Comparison of ENCODE assay signal across 19 cellular contexts in genomic region chr17:77242118-77242800, GRCh38.
DNase-seq lines count a peak whose midpoint lies in the region; ATAC-seq, FAIRE-seq and TF ChIP-seq lines count a peak whose summit lies in the region.
"Had no signal": no experiment of that assay in that cellular context is flagged by ENCODE, and none has a peak within 500 bp of the region (broad histone marks: within the 10 kb centered on the region; RNA-seq: fewer than 3 reads in every experiment).

No MANE protein-coding gene starts in this region.

- H3K4me2 ChIP-seq in K562 (ENCODE audit: insufficient read depth, low read length), result no peak overlapping the region

- TF ChIP-seq POLR2A in K562 (conservative IDR thresholded peaks at IDR 0.05), result no peak
- TF ChIP-seq POLR2A in esophagus squamous epithelium (IDR thresholded peaks at IDR 0.05), result no peak

- peaks cover 17% of the 10 kb centered on the region for H3K4me1 Mint-ChIP-seq in activated T-cell treated with anti-CD3 and anti-CD28 coated beads, Interleukin-2, amount 50 U/mL, for 72 hours (ENCODE audit: low read depth)

- no peak for FAIRE-seq in K562 (lab: Jason Lieb, UNC)
- FAIRE-seq: urothelium cell line had no signal

- H3K9me3 ChIP-seq in K562 (replicated peaks; ENCODE audit: control insufficient read depth, insufficient read depth, low read depth, low read length) (no peaks in the 10 kb centered on the region; the same call in 1 of the 2 replicates), esophagus squamous epithelium (no peaks in the 10 kb centered on the region)
- H3K9me3 ChIP-seq: left lung, SJCRH30, spleen had no signal

- no peak overlapping the region; a peak in 1 of 4 replicates for H3K9ac ChIP-seq in K562 (ENCODE audit: insufficient read depth in 1 of 2, low read depth in 2 of 2, low read length in 2 of 2)

- H3K27me3 ChIP-seq in K562 (ENCODE audit: control insufficient read depth in 2 of 2, insufficient read depth in 2 of 2, low read length in 2 of 2) (no peaks in the 10 kb centered on the region; a peak in 2 of 5 replicates), esophagus squamous epithelium (no peaks in the 10 kb centered on the region)
- H3K27me3 ChIP-seq: SJCRH30 had no signal

- WGBS in K562 (ENCODE audit: insufficient coverage, low coverage, missing lambda C conversion rate), result 33% methylated on average over 19 of the region's 22 CpGs
- WGBS in esophagus squamous epithelium, 2 donors, result 57 to 62% methylated on average over 18 to 19 of the region's 22 CpGs

- no peak for DNase-seq in activated T-cell treated with anti-CD3 and anti-CD28 coated beads, Interleukin-2, amount 50 U/mL, for 72 hours
- no peak for DNase-seq in activated T-cell treated with anti-CD3 and anti-CD28 coated beads, Interleukin-2, amount 50 U/mL, for 48 hours
- peak; percentile 35 for DNase-seq in NCI-H1417 treated with DMSO at 0.1 percent for 48 hours (lab: John Stamatoyannopoulos, UW)
- DNase-seq in K562 (ENCODE audit: extremely low read depth in 1 of 4, low spot score in 3 of 4), result no peak
- peak; percentile 24 for DNase-seq in superior temporal gyrus (ENCODE audit: extremely low spot score)
- DNase-seq in KBM-7, result no peak
- no peak for DNase-seq in esophagus squamous epithelium (lab: John Stamatoyannopoulos, UW)
- DNase-seq in anterior cingulate cortex (lab: John Stamatoyannopoulos, UW), result no peak
- DNase-seq: activated T-cell treated with anti-CD3 and anti-CD28 coated beads, Interleukin-2, amount 50 U/mL, for 1 hour; central memory CD4-positive, alpha-beta T cell; COR-L47; effector memory CD8-positive, alpha-beta T cell; Kasumi-1; NCI-H2029; SJCRH30; spleen; stimulated activated naive CD4-positive, alpha-beta T cell had no signal

- TF ChIP-seq RAD21 in K562 (CRISPR knock-in tag; conservative IDR thresholded peaks at IDR 0.05 in 1 of 2, IDR thresholded peaks at IDR 0.05 in 1 of 2), result no peak

- H3K4me3 ChIP-seq in K562, result no peak overlapping the region
- H3K4me3 ChIP-seq in esophagus squamous epithelium, result no peak overlapping the region
- H3K4me3 ChIP-seq: left lung, SJCRH30, spleen had no signal

- peak overlapping the region; percentile 25 for H2AFZ ChIP-seq in K562 (ENCODE audit: low read depth, low read length)

- H3K9me3 Mint-ChIP-seq in activated T-cell treated with anti-CD3 and anti-CD28 coated beads, Interleukin-2, amount 50 U/mL, for 72 hours, result peaks cover 0 to under 1% of the 10 kb centered on the region in 2 donors
- H3K9me3 Mint-ChIP-seq: effector memory CD8-positive, alpha-beta T cell had no signal

- H3K27ac ChIP-seq in K562 (ENCODE audit: extremely low read depth, low read depth, low read length), result no peak overlapping the region
- H3K27ac ChIP-seq in esophagus squamous epithelium, result no peak overlapping the region
- H3K27ac ChIP-seq: left lung, SJCRH30, spleen had no signal

- H3K36me3 ChIP-seq in K562 (ENCODE audit: control insufficient read depth, insufficient read depth, low read length) (no peaks in the 10 kb centered on the region), esophagus squamous epithelium (no peaks in the 10 kb centered on the region)
- H3K36me3 ChIP-seq: left lung, SJCRH30, spleen had no signal

- no peak for TF ChIP-seq EP300 in K562 (IDR thresholded peaks at IDR 0.05; ENCODE audit: low read length)

- POLR2A ChIA-PET in K562 (lab: Yijun Ruan, JAX), result no interaction called here

- no peaks in the 10 kb centered on the region for H4K20me1 ChIP-seq in K562 (replicated peaks; ENCODE audit: control insufficient read depth, insufficient read depth, low read length)

- H3K4me1 ChIP-seq in K562 (replicated peaks in 1 of 2; ENCODE audit: control insufficient read depth in 2 of 2, insufficient read depth in 2 of 2, low read length in 2 of 2) (peaks cover 2 to 30% of the 10 kb centered on the region in 2 experiments; a peak in 3 of 5 replicates), esophagus squamous epithelium (peaks cover 3 to 10% (median 8%) of the 10 kb centered on the region in 3 donors)
- H3K4me1 ChIP-seq: SJCRH30 had no signal

- intact Hi-C loops in K562 (cut with micrococcal nuclease) (no loop called here), esophagus squamous epithelium (cut with DNase I) (no loop called here)

- no peaks in the 10 kb centered on the region for H3K27me3 Mint-ChIP-seq in activated T-cell treated with anti-CD3 and anti-CD28 coated beads, Interleukin-2, amount 50 U/mL, for 72 hours (ENCODE audit: low read depth)

- BruUV-seq in K562 (replicated peaks; lab: Mats Ljungman, UMichigan), result no TSS peak

- peaks cover 0 to under 1% of the 10 kb centered on the region in 2 donors for H3K36me3 Mint-ChIP-seq in activated T-cell treated with anti-CD3 and anti-CD28 coated beads, Interleukin-2, amount 50 U/mL, for 72 hours (ENCODE audit: insufficient read depth in 2 of 2)

- ATAC-seq in activated T-cell treated with anti-CD3 and anti-CD28 coated beads, Interleukin-2, amount 50 U/mL, for 72 hours (replicated peaks in 1 of 2), result no peak
- no peak for ATAC-seq in K562
- ATAC-seq: effector memory CD8-positive, alpha-beta T cell; left lung had no signal

- CTCF ChIA-PET in K562 (lab: Yijun Ruan, JAX; ENCODE audit: low intra/inter-chr PET ratio), result no interaction called here

- H3K79me2 ChIP-seq in K562 (ENCODE audit: control insufficient read depth, insufficient read depth, low read length), result no peaks in the 10 kb centered on the region

- no peak overlapping the region for H3K4me3 Mint-ChIP-seq in activated T-cell treated with anti-CD3 and anti-CD28 coated beads, Interleukin-2, amount 50 U/mL, for 72 hours
- H3K4me3 Mint-ChIP-seq: effector memory CD8-positive, alpha-beta T cell had no signal

- in situ Hi-C loops in K562 (cut with MboI), result no loop called here
- in situ Hi-C loops in KBM-7 (cut with MboI; ENCODE audit: low pct_unique_long_range_greater_than_20kb, low sequenced_read_pairs), result no loop called here

- TF ChIP-seq CTCF in K562 (IDR thresholded peaks at IDR 0.05 in 2 of 3, conservative IDR thresholded peaks at IDR 0.05 in 1 of 3; ENCODE audit: insufficient read depth in 2 of 3, low read depth in 1 of 3, low read length in 3 of 3) (no peak), esophagus squamous epithelium (IDR thresholded peaks at IDR 0.05) (no peak)

- H3K27ac Mint-ChIP-seq in activated T-cell treated with anti-CD3 and anti-CD28 coated beads, Interleukin-2, amount 50 U/mL, for 72 hours, result peak overlapping the region; percentile 57
- H3K27ac Mint-ChIP-seq: effector memory CD8-positive, alpha-beta T cell had no signal

- H3K9me1 ChIP-seq in K562 (ENCODE audit: control insufficient read depth, insufficient read depth, low read length), result peaks cover 2% of the 10 kb centered on the region

TF ChIP-seq in K562, 482 proteins besides CTCF, POLR2A, EP300 and RAD21 (continues in another document):
- TF ChIP-seq RFX5 (IDR thresholded peaks at IDR 0.05; ENCODE audit: low read depth, low read length), result no peak

Comparison
In these comparisons a context has a peak if more than half of its experiments do, and no peak if none do; other contexts are left out.
1. DNase-seq: peak in NCI-H1417 treated with DMSO at 0.1 percent for 48 hours (single experiment) and superior temporal gyrus (single experiment); none in activated T-cell treated with anti-CD3 and anti-CD28 coated beads, Interleukin-2, amount 50 U/mL, for 72 hours (0 of 2), activated T-cell treated with anti-CD3 and anti-CD28 coated beads, Interleukin-2, amount 50 U/mL, for 48 hours (0 of 2), K562 (0 of 4), KBM-7 (single experiment), esophagus squamous epithelium (single experiment) and anterior cingulate cortex (0 of 58).